In genomic region chr15:92971081-92971480, GRCh38 we compare ENCODE assay signal across 27 cellular contexts.
A peak's percentile ranks its signal among the peaks of the same experiment; 100 is the strongest.
DNase-seq lines count a peak whose midpoint lies in the region; ATAC-seq and TF ChIP-seq lines count a peak whose summit lies in the region.
"Had no signal": no experiment of that assay in that cellular context is flagged by ENCODE, and none has a peak within 500 bp of the region (broad histone marks: within the 10 kb centered on the region; RNA-seq: fewer than 3 reads in every experiment).

No MANE protein-coding gene starts in this region.

- intact Hi-C loops in activated CD8-positive, alpha-beta T cell treated with anti-CD3 and anti-CD28 coated beads for 36 hours (cut with micrococcal nuclease): no loop called here
- intact Hi-C loops in CD4-positive, alpha-beta T cell (cut with DNase I, micrococcal nuclease): no loop called here
- intact Hi-C loops in aorta (cut with DNase I): loop anchor here in 1 of 2 donors (5.0 kb wide), 1 partner anchor 41 kb away; no protein-coding TSS in a partner anchor

- H3K27ac ChIP-seq in CD4-positive, alpha-beta T cell (ENCODE audit: low read depth, low read length): no peak overlapping the region
- H3K27ac ChIP-seq in aorta (ENCODE audit: low read depth in 1 of 2, low read length in 2 of 2): no peak overlapping the region
- H3K27ac ChIP-seq: esophagus muscularis mucosa, foreskin keratinocyte, WERI-Rb-1 had no signal

- no peak overlapping the region for H3K4me3 Mint-ChIP-seq in activated CD8-positive, alpha-beta T cell treated with anti-CD3 and anti-CD28 coated beads for 36 hours
- H3K4me3 Mint-ChIP-seq in activated CD8-positive, alpha-beta T cell treated with anti-CD3 and anti-CD28 coated beads, Interleukin-2, amount 10 ng/mL, durations not matched to agents 7 days and 5 days: no peak overlapping the region
- no peak overlapping the region for H3K4me3 Mint-ChIP-seq in CD4-positive, alpha-beta T cell
- no peak overlapping the region for H3K4me3 Mint-ChIP-seq in activated naive CD8-positive, alpha-beta T cell treated with anti-CD3 and anti-CD28 coated beads, Interleukin-2, amount 50 U/mL, for 24 hours
- no peak overlapping the region for H3K4me3 Mint-ChIP-seq in natural killer cell treated with Interleukin-12 subunit alpha and Interleukin-12 subunit beta and Interleukin-15 and Interleukin-18, amount 100 ng/mL, for 72 hours
- H3K4me3 Mint-ChIP-seq: activated CD4-positive, alpha-beta T cell treated with anti-CD3 and anti-CD28 coated beads, Interleukin-2, amount 10 ng/mL, durations not matched to agents 7 days and 5 days; IgD-negative memory B cell had no signal

- no peaks in the 10 kb centered on the region for H3K27me3 ChIP-seq in CD4-positive, alpha-beta T cell (ENCODE audit: control insufficient read depth, insufficient read depth, low read length)
- no peaks in the 10 kb centered on the region for H3K27me3 ChIP-seq in aorta (ENCODE audit: control insufficient read depth in 1 of 2, insufficient read depth in 2 of 2, low read length in 1 of 2)
- H3K27me3 ChIP-seq: esophagus muscularis mucosa, foreskin keratinocyte had no signal

- peaks cover 6 to 10% of the 10 kb centered on the region in 2 donors for H3K36me3 ChIP-seq in aorta (ENCODE audit: control insufficient read depth in 1 of 2, insufficient read depth in 2 of 2, low read length in 1 of 2)

- 95 to 96% methylated on average over 1 of the region's 1 CpG for WGBS in aorta, 2 donors

- DNase-seq in activated CD8-positive, alpha-beta T cell treated with anti-CD3 and anti-CD28 coated beads for 36 hours: no peak
- DNase-seq in activated CD8-positive, alpha-beta T cell treated with anti-CD3 and anti-CD28 coated beads, Interleukin-2, amount 10 ng/mL, durations not matched to agents 7 days and 5 days: no peak
- no peak for DNase-seq in CD4-positive, alpha-beta T cell
- no peak for DNase-seq in activated naive CD8-positive, alpha-beta T cell treated with anti-CD3 and anti-CD28 coated beads, Interleukin-2, amount 50 U/mL, for 24 hours
- no peak for DNase-seq in natural killer cell treated with Interleukin-12 subunit alpha and Interleukin-12 subunit beta and Interleukin-15 and Interleukin-18, amount 100 ng/mL, for 72 hours (ENCODE audit: low spot score)
- DNase-seq in aorta: no peak
- DNase-seq in stimulated activated CD4-positive, alpha-beta T cell treated with anti-CD3 and anti-CD28 coated beads, Interleukin-12 subunit alpha, Interleukin-12 subunit beta, amount 100 ng/mL, for 4 hours: no peak
- DNase-seq: activated CD4-positive, alpha-beta T cell treated with anti-CD3 and anti-CD28 coated beads, Interleukin-2, amount 10 ng/mL, durations not matched to agents 7 days and 5 days; activated CD8-positive, alpha-beta memory T cell treated with anti-CD3 and anti-CD28 coated beads, Interleukin-2, amount 50 U/mL, for 48 hours; activated gamma-delta T cell treated with Interleukin-2 at 50 U/mL for 16 hours; AML-193; cortex of kidney; DMS153; foreskin keratinocyte; GOT3; mammary epithelial cell; NCI-H524; NK-92 treated with Interleukin-12 subunit alpha and Interleukin-12 subunit beta, amount 100 ng/mL, for 24 hours; occipital lobe; PC-3; stimulated activated CD8-positive, alpha-beta memory T cell treated with anti-CD3 and anti-CD28 coated beads, Interleukin-4, amount 100 ng/mL, for 48 hours; T1000; WERI-Rb-1 had no signal

- TF ChIP-seq CTCF in activated CD8-positive, alpha-beta T cell treated with anti-CD3 and anti-CD28 coated beads for 36 hours (IDR thresholded peaks at IDR 0.05): no peak
- TF ChIP-seq CTCF in CD4-positive, alpha-beta T cell (IDR thresholded peaks at IDR 0.05): no peak

- peaks cover 61% of the 10 kb centered on the region for H3K36me3 Mint-ChIP-seq in activated CD8-positive, alpha-beta T cell treated with anti-CD3 and anti-CD28 coated beads for 36 hours (ENCODE audit: low read depth)
- H3K36me3 Mint-ChIP-seq in activated CD8-positive, alpha-beta T cell treated with anti-CD3 and anti-CD28 coated beads, Interleukin-2, amount 10 ng/mL, durations not matched to agents 7 days and 5 days (ENCODE audit: low read depth): peaks cover 75% of the 10 kb centered on the region
- peaks cover 98% of the 10 kb centered on the region for H3K36me3 Mint-ChIP-seq in CD4-positive, alpha-beta T cell (ENCODE audit: low read depth)
- H3K36me3 Mint-ChIP-seq in activated naive CD8-positive, alpha-beta T cell treated with anti-CD3 and anti-CD28 coated beads, Interleukin-2, amount 50 U/mL, for 24 hours (ENCODE audit: low read depth): peaks cover 73% of the 10 kb centered on the region
- peaks cover 52% of the 10 kb centered on the region for H3K36me3 Mint-ChIP-seq in natural killer cell treated with Interleukin-12 subunit alpha and Interleukin-12 subunit beta and Interleukin-15 and Interleukin-18, amount 100 ng/mL, for 72 hours

- H3K27ac Mint-ChIP-seq in activated CD8-positive, alpha-beta T cell treated with anti-CD3 and anti-CD28 coated beads for 36 hours: peak overlapping the region; percentile 65
- no peak overlapping the region for H3K27ac Mint-ChIP-seq in activated CD8-positive, alpha-beta T cell treated with anti-CD3 and anti-CD28 coated beads, Interleukin-2, amount 10 ng/mL, durations not matched to agents 7 days and 5 days
- H3K27ac Mint-ChIP-seq in CD4-positive, alpha-beta T cell: peak overlapping the region; percentile 68
- H3K27ac Mint-ChIP-seq in activated naive CD8-positive, alpha-beta T cell treated with anti-CD3 and anti-CD28 coated beads, Interleukin-2, amount 50 U/mL, for 24 hours: peak overlapping the region; percentile 70
- H3K27ac Mint-ChIP-seq in natural killer cell treated with Interleukin-12 subunit alpha and Interleukin-12 subunit beta and Interleukin-15 and Interleukin-18, amount 100 ng/mL, for 72 hours: peak overlapping the region; percentile 8 to 45
- H3K27ac Mint-ChIP-seq: activated CD4-positive, alpha-beta T cell treated with anti-CD3 and anti-CD28 coated beads, Interleukin-2, amount 10 ng/mL, durations not matched to agents 7 days and 5 days had no signal

- H3K27me3 Mint-ChIP-seq in activated CD8-positive, alpha-beta T cell treated with anti-CD3 and anti-CD28 coated beads for 36 hours: no peaks in the 10 kb centered on the region
- no peaks in the 10 kb centered on the region for H3K27me3 Mint-ChIP-seq in activated CD8-positive, alpha-beta T cell treated with anti-CD3 and anti-CD28 coated beads, Interleukin-2, amount 10 ng/mL, durations not matched to agents 7 days and 5 days (ENCODE audit: low read depth)
- no peaks in the 10 kb centered on the region for H3K27me3 Mint-ChIP-seq in CD4-positive, alpha-beta T cell
- H3K27me3 Mint-ChIP-seq in activated naive CD8-positive, alpha-beta T cell treated with anti-CD3 and anti-CD28 coated beads, Interleukin-2, amount 50 U/mL, for 24 hours: no peaks in the 10 kb centered on the region
- no peaks in the 10 kb centered on the region for H3K27me3 Mint-ChIP-seq in natural killer cell treated with Interleukin-12 subunit alpha and Interleukin-12 subunit beta and Interleukin-15 and Interleukin-18, amount 100 ng/mL, for 72 hours
- H3K27me3 Mint-ChIP-seq: activated CD4-positive, alpha-beta T cell treated with anti-CD3 and anti-CD28 coated beads, Interleukin-2, amount 10 ng/mL, durations not matched to agents 7 days and 5 days; IgD-negative memory B cell had no signal

- H3K9me3 ChIP-seq in CD4-positive, alpha-beta T cell (ENCODE audit: control insufficient read depth, low read length): no peaks in the 10 kb centered on the region
- H3K9me3 ChIP-seq in aorta (ENCODE audit: control insufficient read depth, low read length): no peaks in the 10 kb centered on the region
- H3K9me3 ChIP-seq: esophagus muscularis mucosa had no signal

- no peak overlapping the region for H3K4me3 ChIP-seq in aorta (ENCODE audit: low read length in 2 of 2)
- H3K4me3 ChIP-seq: esophagus muscularis mucosa had no signal

- peaks cover 0 to 3% of the 10 kb centered on the region in 2 donors for H3K4me1 ChIP-seq in aorta (ENCODE audit: control insufficient read depth in 1 of 2, insufficient read depth in 2 of 2, low read length in 2 of 2)
- H3K4me1 ChIP-seq: foreskin keratinocyte had no signal

- H3K4me1 Mint-ChIP-seq in activated CD8-positive, alpha-beta T cell treated with anti-CD3 and anti-CD28 coated beads for 36 hours (ENCODE audit: low read depth): peaks cover 31% of the 10 kb centered on the region
- H3K4me1 Mint-ChIP-seq in activated CD8-positive, alpha-beta T cell treated with anti-CD3 and anti-CD28 coated beads, Interleukin-2, amount 10 ng/mL, durations not matched to agents 7 days and 5 days (ENCODE audit: low read depth): no peaks in the 10 kb centered on the region
- H3K4me1 Mint-ChIP-seq in CD4-positive, alpha-beta T cell (ENCODE audit: low read depth): peaks cover 54% of the 10 kb centered on the region
- peaks cover 26% of the 10 kb centered on the region for H3K4me1 Mint-ChIP-seq in activated naive CD8-positive, alpha-beta T cell treated with anti-CD3 and anti-CD28 coated beads, Interleukin-2, amount 50 U/mL, for 24 hours
- peaks cover 22 to 24% of the 10 kb centered on the region in 2 donors for H3K4me1 Mint-ChIP-seq in natural killer cell treated with Interleukin-12 subunit alpha and Interleukin-12 subunit beta and Interleukin-15 and Interleukin-18, amount 100 ng/mL, for 72 hours (ENCODE audit: low read depth in 2 of 2)

- no peak for ATAC-seq in activated CD8-positive, alpha-beta T cell treated with anti-CD3 and anti-CD28 coated beads for 36 hours
- ATAC-seq in activated CD8-positive, alpha-beta T cell treated with anti-CD3 and anti-CD28 coated beads, Interleukin-2, amount 10 ng/mL, durations not matched to agents 7 days and 5 days: no peak
- no peak for ATAC-seq in CD4-positive, alpha-beta T cell (ENCODE audit: poor library complexity)
- ATAC-seq in activated naive CD8-positive, alpha-beta T cell treated with anti-CD3 and anti-CD28 coated beads, Interleukin-2, amount 50 U/mL, for 24 hours: no peak
- ATAC-seq in natural killer cell treated with Interleukin-12 subunit alpha and Interleukin-12 subunit beta and Interleukin-15 and Interleukin-18, amount 100 ng/mL, for 72 hours: no peak
- ATAC-seq in aorta (ENCODE audit: low FRiP score) (no peak), HG03432 (IDR thresholded peaks at IDR 0.05; ENCODE audit: unreplicated experiment) (no peak)
- ATAC-seq: foreskin keratinocyte, PC-3, Right ventricle myocardium inferior had no signal

- no peaks in the 10 kb centered on the region for H3K9me3 Mint-ChIP-seq in activated CD8-positive, alpha-beta T cell treated with anti-CD3 and anti-CD28 coated beads for 36 hours
- no peaks in the 10 kb centered on the region for H3K9me3 Mint-ChIP-seq in activated CD8-positive, alpha-beta T cell treated with anti-CD3 and anti-CD28 coated beads, Interleukin-2, amount 10 ng/mL, durations not matched to agents 7 days and 5 days (ENCODE audit: insufficient read depth)
- no peaks in the 10 kb centered on the region for H3K9me3 Mint-ChIP-seq in CD4-positive, alpha-beta T cell
- no peaks in the 10 kb centered on the region for H3K9me3 Mint-ChIP-seq in activated naive CD8-positive, alpha-beta T cell treated with anti-CD3 and anti-CD28 coated beads, Interleukin-2, amount 50 U/mL, for 24 hours
- H3K9me3 Mint-ChIP-seq in natural killer cell treated with Interleukin-12 subunit alpha and Interleukin-12 subunit beta and Interleukin-15 and Interleukin-18, amount 100 ng/mL, for 72 hours: no peaks in the 10 kb centered on the region
- H3K9me3 Mint-ChIP-seq: activated CD4-positive, alpha-beta T cell treated with anti-CD3 and anti-CD28 coated beads, Interleukin-2, amount 10 ng/mL, durations not matched to agents 7 days and 5 days; IgD-negative memory B cell had no signal

- CTCF ChIA-PET in activated CD8-positive, alpha-beta T cell treated with anti-CD3 and anti-CD28 coated beads for 36 hours (lab: Charles Lee): interaction anchor here (1.2 to 1.7 kb wide), 2 partner anchors 34 to 60 kb away, joined by 3 to 5 read pairs; no protein-coding TSS in a partner anchor
- CTCF ChIA-PET in activated CD8-positive, alpha-beta T cell treated with anti-CD3 and anti-CD28 coated beads, Interleukin-2, amount 10 ng/mL, durations not matched to agents 7 days and 5 days (lab: Charles Lee): interaction anchor here (1.0 kb wide), 1 partner anchor 175 kb away, joined by 3 read pairs; no protein-coding TSS in a partner anchor
- CTCF ChIA-PET in CD4-positive, alpha-beta T cell (lab: Charles Lee): interaction anchor here (1.6 kb wide), 1 partner anchor 17 kb away, joined by 8 read pairs; no protein-coding TSS in a partner anchor

- POLR2A ChIA-PET in activated CD8-positive, alpha-beta T cell treated with anti-CD3 and anti-CD28 coated beads for 36 hours (lab: Charles Lee): interaction anchor here (1.0 kb wide), 1 partner anchor 15 kb away, joined by 3 read pairs; no protein-coding TSS in a partner anchor
- POLR2A ChIA-PET in activated CD8-positive, alpha-beta T cell treated with anti-CD3 and anti-CD28 coated beads, Interleukin-2, amount 10 ng/mL, durations not matched to agents 7 days and 5 days (lab: Charles Lee): no interaction called here
- POLR2A ChIA-PET in CD4-positive, alpha-beta T cell (lab: Charles Lee): no interaction called here
